10 cellular contexts compared by ENCODE assay signal in genomic region chr2:101120124-101120996, GRCh38. TPM values are rescaled to one million over a fixed set of nuclear protein-coding genes. Genes with fewer than 3 reads are reported as not detected.
A peak's percentile ranks its signal among the peaks of the same experiment; 100 is the strongest.
DNase-seq lines count a peak whose midpoint lies in the region; ATAC-seq and TF ChIP-seq lines count a peak whose summit lies in the region.
"Had no signal": no experiment of that assay in that cellular context is flagged by ENCODE, and none has a peak within 500 bp of the region (broad histone marks: within the 10 kb centered on the region; RNA-seq: fewer than 3 reads in every experiment).

No MANE protein-coding gene starts in this region.

- peak overlapping the region; percentile 77 for H3K27ac ChIP-seq in lower lobe of right lung
- H3K27ac ChIP-seq in dorsolateral prefrontal cortex = peak overlapping the region in 16 of 59 donors; percentile 1 to 61 (median 30)

- H3K9me3 ChIP-seq in lower lobe of right lung = no peaks in the 10 kb centered on the region

- H3K4me1 ChIP-seq in lower lobe of right lung = peaks cover 84% of the 10 kb centered on the region

- H3K4me3 Mint-ChIP-seq in activated naive CD8-positive, alpha-beta T cell treated with anti-CD3 and anti-CD28 coated beads, Interleukin-2, amount 50 U/mL, for 24 hours = no peak overlapping the region
- H3K4me3 Mint-ChIP-seq in activated naive CD8-positive, alpha-beta T cell treated with anti-CD3 and anti-CD28 coated beads for 36 hours = no peak overlapping the region
- H3K4me3 Mint-ChIP-seq: CD4-positive, CD25-positive, alpha-beta regulatory T cell had no signal

- no peak overlapping the region for H3K27ac Mint-ChIP-seq in activated naive CD8-positive, alpha-beta T cell treated with anti-CD3 and anti-CD28 coated beads, Interleukin-2, amount 50 U/mL, for 24 hours
- no peak overlapping the region for H3K27ac Mint-ChIP-seq in activated naive CD8-positive, alpha-beta T cell treated with anti-CD3 and anti-CD28 coated beads for 36 hours

- TF ChIP-seq CTCF in lower lobe of right lung (IDR thresholded peaks at IDR 0.05) (no peak), dorsolateral prefrontal cortex (IDR thresholded peaks at IDR 0.05 in 54 of 56, conservative IDR thresholded peaks at IDR 0.05 in 2 of 56; ENCODE audit: low read depth in 1 of 56, partially characterized antibody in 56 of 56) (no peak)

- H3K36me3 Mint-ChIP-seq in activated naive CD8-positive, alpha-beta T cell treated with anti-CD3 and anti-CD28 coated beads, Interleukin-2, amount 50 U/mL, for 24 hours (ENCODE audit: low read depth) = no peaks in the 10 kb centered on the region
- H3K36me3 Mint-ChIP-seq in activated naive CD8-positive, alpha-beta T cell treated with anti-CD3 and anti-CD28 coated beads for 36 hours = no peaks in the 10 kb centered on the region
- H3K36me3 Mint-ChIP-seq: CD4-positive, CD25-positive, alpha-beta regulatory T cell had no signal

- peak; percentile 10 for DNase-seq in activated naive CD8-positive, alpha-beta T cell treated with anti-CD3 and anti-CD28 coated beads, Interleukin-2, amount 50 U/mL, for 24 hours
- no peak for DNase-seq in activated naive CD8-positive, alpha-beta T cell treated with anti-CD3 and anti-CD28 coated beads for 36 hours
- DNase-seq in cerebellum (ENCODE audit: low spot score) = peak; percentile 17
- peak; percentile 85 for DNase-seq in lower lobe of right lung
- no peak for DNase-seq in activated gamma-delta T cell treated with Interleukin-2 at 50 U/mL for 16 hours
- DNase-seq in NCI-H128 (lab: John Stamatoyannopoulos, UW; ENCODE audit: unreplicated experiment) = no peak
- no peak for DNase-seq in dorsolateral prefrontal cortex
- DNase-seq: activated T-cell treated with anti-CD3 and anti-CD28 coated beads, Interleukin-2, amount 50 U/mL, for 1 hour; CD4-positive, CD25-positive, alpha-beta regulatory T cell had no signal

- peaks cover 13% of the 10 kb centered on the region for H3K4me1 Mint-ChIP-seq in activated naive CD8-positive, alpha-beta T cell treated with anti-CD3 and anti-CD28 coated beads, Interleukin-2, amount 50 U/mL, for 24 hours
- peaks cover 7% of the 10 kb centered on the region for H3K4me1 Mint-ChIP-seq in activated naive CD8-positive, alpha-beta T cell treated with anti-CD3 and anti-CD28 coated beads for 36 hours

- H3K36me3 ChIP-seq in lower lobe of right lung = no peaks in the 10 kb centered on the region

- intact Hi-C loops in lower lobe of right lung (cut with DNase I) (no loop called here), dorsolateral prefrontal cortex (cut with DNase I) (no loop called here)

- no peaks in the 10 kb centered on the region for H3K27me3 Mint-ChIP-seq in activated naive CD8-positive, alpha-beta T cell treated with anti-CD3 and anti-CD28 coated beads, Interleukin-2, amount 50 U/mL, for 24 hours
- peaks cover 3% of the 10 kb centered on the region for H3K27me3 Mint-ChIP-seq in activated naive CD8-positive, alpha-beta T cell treated with anti-CD3 and anti-CD28 coated beads for 36 hours

- H3K27me3 ChIP-seq in lower lobe of right lung (ENCODE audit: low read depth) (no peaks in the 10 kb centered on the region), dorsolateral prefrontal cortex (no peaks in the 10 kb centered on the region)

- no peaks in the 10 kb centered on the region for H3K9me3 Mint-ChIP-seq in activated naive CD8-positive, alpha-beta T cell treated with anti-CD3 and anti-CD28 coated beads, Interleukin-2, amount 50 U/mL, for 24 hours
- H3K9me3 Mint-ChIP-seq in activated naive CD8-positive, alpha-beta T cell treated with anti-CD3 and anti-CD28 coated beads for 36 hours = no peaks in the 10 kb centered on the region
- H3K9me3 Mint-ChIP-seq: CD4-positive, CD25-positive, alpha-beta regulatory T cell had no signal

- ATAC-seq in activated naive CD8-positive, alpha-beta T cell treated with anti-CD3 and anti-CD28 coated beads, Interleukin-2, amount 50 U/mL, for 24 hours = peak; percentile 90
- ATAC-seq in lower lobe of right lung (peak; percentile 93 to 95), GM21576 (IDR thresholded peaks at IDR 0.05; ENCODE audit: unreplicated experiment) (no peak)

- no peak overlapping the region for H3K4me3 ChIP-seq in lower lobe of right lung
- no peak overlapping the region for H3K4me3 ChIP-seq in dorsolateral prefrontal cortex

RNA-seq across cellular contexts. Expression of gene TBC1D8, which starts 30.8 kb away (rescaled TPM):
- 1 to 10 TPM; 2.0 to 2.1 TPM for total RNA-seq in activated naive CD8-positive, alpha-beta T cell treated with anti-CD3 and anti-CD28 coated beads for 36 hours
- total RNA-seq in cerebellum (12.8 TPM), lower lobe of right lung (30.2 TPM), dorsolateral prefrontal cortex (10 to 100 TPM; 10.5 to 33.3 (median 21.0) TPM)

Comparison
In these comparisons a context has a peak if more than half of its experiments do, and no peak if none do; other contexts are left out.
1. DNase-seq: peak in activated naive CD8-positive, alpha-beta T cell treated with anti-CD3 and anti-CD28 coated beads, Interleukin-2, amount 50 U/mL, for 24 hours (single experiment), cerebellum (single experiment) and lower lobe of right lung (single experiment); none in activated naive CD8-positive, alpha-beta T cell treated with anti-CD3 and anti-CD28 coated beads for 36 hours (single experiment), activated gamma-delta T cell treated with Interleukin-2 at 50 U/mL for 16 hours (single experiment), NCI-H128 (single experiment) and dorsolateral prefrontal cortex (0 of 10).